In genomic region chr12:108866083-108866482, GRCh38 we compare ENCODE assay signal across 6 cellular contexts. TPM values are rescaled to one million over a fixed set of nuclear protein-coding genes. Genes with fewer than 3 reads are reported as not detected.
"Had no signal": no experiment of that assay in that cellular context is flagged by ENCODE, and none has a peak within 500 bp of the region (broad histone marks: within the 10 kb centered on the region; RNA-seq: fewer than 3 reads in every experiment).

No MANE protein-coding gene starts in this region.

RNA-seq across cellular contexts. Expression of gene DAO, which starts 13.8 kb away (rescaled TPM):
- total RNA-seq: HT1080, IMR-90, LHCN-M2, MCF 10A, Right ventricle myocardium superior, SJSA1 had no signal
